8 cellular contexts compared by ENCODE assay signal in the genomic region with DNA sequence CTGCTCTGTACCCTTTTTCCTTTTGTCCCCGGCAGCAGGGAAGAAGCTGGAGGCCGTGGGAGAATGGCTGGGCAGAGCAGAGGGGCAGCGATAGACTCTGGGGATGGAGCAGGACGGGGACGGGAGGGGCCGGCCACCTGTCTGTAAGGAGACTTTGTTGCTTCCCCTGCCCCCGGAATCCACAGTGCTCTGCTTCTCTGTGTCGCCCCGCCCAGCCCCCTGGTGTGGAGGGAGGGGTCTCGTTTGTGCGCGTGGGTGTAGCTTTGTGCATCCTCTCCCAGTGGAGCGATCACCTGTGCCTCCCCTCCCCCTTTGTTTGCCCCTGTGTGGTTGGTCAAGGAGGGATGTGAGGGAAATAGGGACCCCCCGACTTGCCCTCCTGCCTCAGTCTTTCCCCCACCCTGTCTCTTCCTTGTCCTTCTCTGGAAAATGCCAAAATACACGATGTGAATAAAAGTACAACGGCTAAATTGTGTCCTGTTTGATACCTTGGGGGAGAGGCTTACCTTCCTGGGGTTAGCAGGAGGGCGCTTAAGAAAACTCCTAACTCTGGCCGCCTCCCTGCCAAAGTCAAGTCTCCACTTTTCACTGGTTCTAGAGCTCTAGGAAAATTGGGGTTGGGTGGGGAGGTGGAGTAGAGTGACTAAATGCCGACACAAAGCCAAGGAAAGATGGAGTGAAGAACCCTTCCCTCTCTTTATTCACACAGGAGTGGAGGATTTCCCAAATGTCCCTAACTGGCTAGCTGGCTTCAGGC. TPM values are rescaled to one million over a fixed set of nuclear protein-coding genes. Genes with fewer than 3 reads are reported as not detected.
DNase-seq lines count a peak whose midpoint lies in the region; ATAC-seq and TF ChIP-seq lines count a peak whose summit lies in the region.

No MANE protein-coding gene starts in this region.

- peak overlapping the region; percentile 47; the same call in 1 of the 2 replicates for H3K27ac ChIP-seq in SU-DHL-6 (ENCODE audit: low read depth, low read length)

- ATAC-seq in HG02642 (IDR thresholded peaks at IDR 0.05; ENCODE audit: poor library complexity, unreplicated experiment) (no peak), HG03159 (IDR thresholded peaks at IDR 0.05; ENCODE audit: unreplicated experiment) (no peak), GM18868 (IDR thresholded peaks at IDR 0.05; ENCODE audit: unreplicated experiment) (no peak)

- H3F3A ChIP-seq in SU-DHL-6 (ENCODE audit: insufficient read depth) = peaks cover 29% of the 10 kb centered on the region

- TF ChIP-seq CTCF in SU-DHL-6 (IDR thresholded peaks at IDR 0.05; ENCODE audit: insufficient read depth, low read length, poor library complexity, severe bottlenecking) = no peak
- no peak for TF ChIP-seq CTCF in foreskin fibroblast (IDR thresholded peaks at IDR 0.05; ENCODE audit: low read depth, low read length)

- H3K79me2 ChIP-seq in SU-DHL-6 (ENCODE audit: insufficient read depth, low read length) = peaks cover 19% of the 10 kb centered on the region

- H3K9me2 ChIP-seq in SU-DHL-6 (replicated peaks; ENCODE audit: insufficient read depth, low read length) = no peaks in the 10 kb centered on the region

- peak; percentile 81 for DNase-seq in H7
- DNase-seq in foreskin fibroblast = peak in 1 of 2 donors; percentile 43
- no peak for DNase-seq in activated CD8-positive, alpha-beta memory T cell treated with anti-CD3 and anti-CD28 coated beads, Interleukin-2, amount 50 U/mL, for 48 hours

- H2AFZ ChIP-seq in SU-DHL-6 (ENCODE audit: low read depth, low read length, severe bottlenecking) = no peak overlapping the region

- no peaks in the 10 kb centered on the region; the same call in 1 of the 2 replicates for H4K20me1 ChIP-seq in SU-DHL-6 (ENCODE audit: low read depth, low read length)

- peak overlapping the region; percentile 87 for H3K4me2 ChIP-seq in SU-DHL-6 (ENCODE audit: low read depth, low read length, poor library complexity, severe bottlenecking)
- peak overlapping the region; percentile 86 for H3K4me2 ChIP-seq in skeletal muscle satellite cell (ENCODE audit: low read length)

- H3K4me3 ChIP-seq in H7 (ENCODE audit: insufficient read depth, low read depth, low read length) = peak overlapping the region; percentile 96
- no peak overlapping the region for H3K4me3 ChIP-seq in SU-DHL-6 (ENCODE audit: insufficient read depth, low read length, poor library complexity, severe bottlenecking)
- H3K4me3 ChIP-seq in foreskin fibroblast (ENCODE audit: low read depth in 1 of 2, low read length in 2 of 2) = peak overlapping the region; percentile 69 to 88
- H3K4me3 ChIP-seq in skeletal muscle satellite cell (ENCODE audit: low read length) = peak overlapping the region; percentile 97

- H3K9me3 ChIP-seq in SU-DHL-6 (ENCODE audit: insufficient read depth, low read length) (no peaks in the 10 kb centered on the region), skeletal muscle satellite cell (replicated peaks; ENCODE audit: low read length) (no peaks in the 10 kb centered on the region)

- H3K27me3 ChIP-seq in H7 (ENCODE audit: control insufficient read depth, insufficient read depth, low read length) (no peaks in the 10 kb centered on the region), SU-DHL-6 (ENCODE audit: low read length) (no peaks in the 10 kb centered on the region), skeletal muscle satellite cell (ENCODE audit: control insufficient read depth, insufficient read depth, low read length) (no peaks in the 10 kb centered on the region)

- H3K4me1 ChIP-seq in skeletal muscle satellite cell (ENCODE audit: control insufficient read depth, insufficient read depth, low read length) = peaks cover 36% of the 10 kb centered on the region

- peak overlapping the region; percentile 98 for H3K9ac ChIP-seq in SU-DHL-6 (ENCODE audit: low read length)
- peak overlapping the region; percentile 77 for H3K9ac ChIP-seq in skeletal muscle satellite cell (ENCODE audit: low read depth, low read length)

- H3K36me3 ChIP-seq in H7 (replicated peaks; ENCODE audit: control insufficient read depth, insufficient read depth, low read length) = peaks cover 34% of the 10 kb centered on the region
- peaks cover 3% of the 10 kb centered on the region; the same call in 1 of the 2 replicates for H3K36me3 ChIP-seq in SU-DHL-6 (ENCODE audit: low read length)
- peaks cover 70% of the 10 kb centered on the region for H3K36me3 ChIP-seq in skeletal muscle satellite cell (ENCODE audit: insufficient read depth, low read length)

RNA-seq across cellular contexts. Expression of gene TPI1, which starts 1.0 kb away (rescaled TPM):
- total RNA-seq in H7 (2014; rRNA removed; shearing (Covaris generic)) = 1,353 and 1,607 TPM in 2 replicates
- total RNA-seq in skeletal muscle satellite cell (2012; rRNA removed) = 1,326 and 1,327 TPM in 2 replicates

RNA-seq across cellular contexts. Expression of gene SPSB2, which starts 6.8 kb away (rescaled TPM):
- 28.7 and 29.4 TPM in 2 replicates for total RNA-seq in H7 (2014; rRNA removed; shearing (Covaris generic))
- 3.3 and 3.7 TPM in 2 replicates for total RNA-seq in skeletal muscle satellite cell (2012; rRNA removed)

RNA-seq across cellular contexts. Expression of gene USP5, which starts 14.4 kb away (rescaled TPM):
- total RNA-seq in H7 (2014; rRNA removed; shearing (Covaris generic)) = 103 and 112 TPM in 2 replicates
- 90.0 and 107 TPM in 2 replicates for total RNA-seq in skeletal muscle satellite cell (2012; rRNA removed)

RNA-seq across cellular contexts. Expression of gene CDCA3, which starts 15.3 kb away (rescaled TPM):
- 85.6 and 115 TPM in 2 replicates for total RNA-seq in H7 (2014; rRNA removed; shearing (Covaris generic))
- total RNA-seq in skeletal muscle satellite cell (2012; rRNA removed) = 11.2 and 25.3 TPM in 2 replicates

RNA-seq across cellular contexts. Expression of gene GNB3, which starts 25.6 kb away (rescaled TPM):
- total RNA-seq in H7 (2014; rRNA removed; shearing (Covaris generic)) = 1.5 and 5.5 TPM in 2 replicates
- total RNA-seq in skeletal muscle satellite cell (2012; rRNA removed) = 2.0 TPM in 2 replicates
